9 cellular contexts compared by ENCODE assay signal in genomic region chr16:57374925-57375465, GRCh38. TPM values are rescaled to one million over a fixed set of nuclear protein-coding genes. Genes with fewer than 3 reads are reported as not detected.
"Had no signal": no experiment of that assay in that cellular context is flagged by ENCODE, and none has a peak within 500 bp of the region (broad histone marks: within the 10 kb centered on the region; RNA-seq: fewer than 3 reads in every experiment).

No MANE protein-coding gene starts in this region.

RNA-seq across cellular contexts. Expression of gene CX3CL1, which starts 2.7 kb away (rescaled TPM):
- total RNA-seq: activated CD4-positive, alpha-beta memory T cell treated with anti-CD3 and anti-CD28 coated beads for 36 hours; activated CD4-positive, alpha-beta T cell treated with anti-CD3 and anti-CD28 coated beads, Interleukin-2, amount 10 ng/mL, durations not matched to agents 7 days and 5 days; T-helper 2 cell treated with Interferon-gamma antibody and Interleukin-4, amounts not matched to agents 100 ng/mL and 5 ng/mL, for 36 hours had no signal

RNA-seq across cellular contexts. Expression of gene CCL22, which starts 16.4 kb away (rescaled TPM):
- total RNA-seq: IMR-90, Right ventricle myocardium superior, SJCRH30 had no signal
- polyA plus RNA-seq: IMR-90, SK-N-SH had no signal

RNA-seq across cellular contexts. Expression of gene CCL17, which starts 29.6 kb away (rescaled TPM):
- total RNA-seq: activated naive CD4-positive, alpha-beta T cell treated with anti-CD3 and anti-CD28 coated beads, Interleukin-2, amount 50 U/mL, for 72 hours; IMR-90; Peyer's patch; Right ventricle myocardium superior; SJCRH30; T-helper 2 cell treated with Interferon-gamma antibody and Interleukin-4, amounts not matched to agents 100 ng/mL and 5 ng/mL, for 36 hours had no signal
- polyA plus RNA-seq: IMR-90, SK-N-SH had no signal
